Comparison of ENCODE assay signal across 15 cellular contexts in the genomic region with DNA sequence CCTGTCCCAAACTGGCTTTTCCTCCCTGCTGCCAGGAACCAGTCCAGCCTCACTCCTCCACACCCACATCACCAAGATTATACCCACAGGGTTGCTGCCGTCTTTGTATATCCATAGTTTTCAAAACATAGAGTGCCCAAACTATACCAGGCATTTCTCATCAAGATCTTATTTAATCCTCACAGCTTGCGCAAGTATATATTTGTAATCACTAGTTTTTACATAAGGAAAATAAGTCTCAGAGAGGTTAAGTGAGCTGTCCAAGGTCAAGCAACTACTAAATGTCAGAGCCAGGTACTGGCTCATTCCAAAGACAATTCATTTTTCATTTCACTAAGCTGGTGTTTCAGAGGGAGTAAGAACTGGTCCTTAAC. TPM values are rescaled to one million over a fixed set of nuclear protein-coding genes. Genes with fewer than 3 reads are reported as not detected.
A peak's percentile ranks its signal among the peaks of the same experiment; 100 is the strongest.
DNase-seq lines count a peak whose midpoint lies in the region; ATAC-seq and TF ChIP-seq lines count a peak whose summit lies in the region.
"Had no signal": no experiment of that assay in that cellular context is flagged by ENCODE, and none has a peak within 500 bp of the region (broad histone marks: within the 10 kb centered on the region; RNA-seq: fewer than 3 reads in every experiment).

No MANE protein-coding gene starts in this region.

- H3K27ac Mint-ChIP-seq in activated T-cell treated with anti-CD3 and anti-CD28 coated beads, Interleukin-2, amount 50 U/mL, for 72 hours, result no peak overlapping the region

- no peak overlapping the region for H2BK20ac ChIP-seq in IMR-90 (ENCODE audit: low read depth, low read length)

- CTCF ChIA-PET in IMR-90 (lab: Yijun Ruan, JAX), result no interaction called here

- no peak overlapping the region for H3K14ac ChIP-seq in IMR-90 (replicated peaks; ENCODE audit: low read depth, low read length)

- H3K9me1 ChIP-seq in IMR-90 (ENCODE audit: insufficient read depth, low read length), result 0 out of 2 replicates have a peak, but pooled peaks cover 7% of the 10 kb centered on the region

- no peak overlapping the region for H4K91ac ChIP-seq in IMR-90 (ENCODE audit: insufficient read depth, low read depth, low read length)

- H3K4ac ChIP-seq in IMR-90 (ENCODE audit: low read depth, low read length), result no peak overlapping the region

- no peak overlapping the region for H3K4me3 ChIP-seq in IMR-90 (ENCODE audit: insufficient read depth, low read depth, low read length)
- no peak overlapping the region for H3K4me3 ChIP-seq in breast epithelium
- no peak overlapping the region for H3K4me3 ChIP-seq in skin epidermis
- H3K4me3 ChIP-seq: GM12878, K562, SK-N-MC had no signal

- no peak overlapping the region for H2AK9ac ChIP-seq in IMR-90 (replicated peaks; ENCODE audit: low read depth, low read length, poor library complexity)

- dilution Hi-C loops in IMR-90 (cut with HindIII; ENCODE audit: low sequenced_read_pairs, unreplicated experiment), result no loop called here

- peaks cover 4% of the 10 kb centered on the region for H3K27me3 ChIP-seq in IMR-90 (ENCODE audit: control insufficient read depth, insufficient read depth, low read length)
- H3K27me3 ChIP-seq in breast epithelium, result no peaks in the 10 kb centered on the region

- H2BK120ac ChIP-seq in IMR-90 (ENCODE audit: low read depth, low read length), result no peak overlapping the region

- H4K5ac ChIP-seq in IMR-90 (ENCODE audit: low read depth, low read length), result no peak overlapping the region

- peaks cover 8% of the 10 kb centered on the region for H3K27me3 Mint-ChIP-seq in activated T-cell treated with anti-CD3 and anti-CD28 coated beads, Interleukin-2, amount 50 U/mL, for 72 hours (ENCODE audit: low read depth)

- no peak overlapping the region for H3K56ac ChIP-seq in IMR-90 (ENCODE audit: extremely low read depth, insufficient read depth, low read length)

- TF ChIP-seq POLR2A in IMR-90 (IDR thresholded peaks at IDR 0.05; ENCODE audit: low read depth, low read length), result no peak
- TF ChIP-seq POLR2A in breast epithelium (IDR thresholded peaks at IDR 0.05), result no peak

- H3K27ac ChIP-seq in IMR-90 (ENCODE audit: insufficient read depth, low read length) (no peak overlapping the region), breast epithelium (peak overlapping the region; percentile 12 to 36), skin epidermis (peak overlapping the region in 12 of 21 experiments; percentile 11 to 82 (median 44))
- H3K27ac ChIP-seq: SK-N-MC had no signal

- no peak overlapping the region for H4K8ac ChIP-seq in IMR-90 (ENCODE audit: low read depth in 2 of 2, low read length in 2 of 2)

- no peak overlapping the region for H3K23ac ChIP-seq in IMR-90 (ENCODE audit: low read depth, low read length)

- H3K18ac ChIP-seq in IMR-90 (ENCODE audit: low read depth, low read length), result no peak overlapping the region

- H3K4me1 Mint-ChIP-seq in activated T-cell treated with anti-CD3 and anti-CD28 coated beads, Interleukin-2, amount 50 U/mL, for 72 hours (ENCODE audit: low read depth), result no peaks in the 10 kb centered on the region

- H3K9me3 Mint-ChIP-seq in activated T-cell treated with anti-CD3 and anti-CD28 coated beads, Interleukin-2, amount 50 U/mL, for 72 hours, result peaks cover 9 to 10% of the 10 kb centered on the region in 2 donors

- TF ChIP-seq CTCF in IMR-90 (conservative IDR thresholded peaks at IDR 0.05; ENCODE audit: low read depth, low read length) (no peak), breast epithelium (IDR thresholded peaks at IDR 0.05) (no peak)

- H2AK5ac ChIP-seq in IMR-90 (ENCODE audit: low read depth, low read length), result no peak overlapping the region

- no peaks in the 10 kb centered on the region for H3K36me3 ChIP-seq in IMR-90 (ENCODE audit: control insufficient read depth, insufficient read depth, low read length)
- H3K36me3 ChIP-seq in breast epithelium, result no peaks in the 10 kb centered on the region

- in situ Hi-C loops in IMR-90 (cut with MboI; ENCODE audit: low sequenced_read_pairs), result loop anchor here (25.0 kb wide), 1 partner anchor 391 kb away; no protein-coding TSS in a partner anchor

- no peak overlapping the region for H3K4me2 ChIP-seq in IMR-90 (ENCODE audit: low read depth, low read length)

- peaks cover 10% of the 10 kb centered on the region for H3K4me1 ChIP-seq in IMR-90 (ENCODE audit: control insufficient read depth, insufficient read depth, low read length)
- no peaks in the 10 kb centered on the region for H3K4me1 ChIP-seq in breast epithelium

- no peak for TF ChIP-seq RAD21 in IMR-90 (IDR thresholded peaks at IDR 0.05; ENCODE audit: low read length)

- H3K9me3 ChIP-seq in IMR-90 (ENCODE audit: control insufficient read depth, insufficient read depth, low read length) (no peaks in the 10 kb centered on the region), breast epithelium (peaks cover 3 to 9% of the 10 kb centered on the region in 2 donors)

- H2BK5ac ChIP-seq in IMR-90 (ENCODE audit: low read depth, low read length, poor library complexity, severe bottlenecking), result no peak overlapping the region

- no peak overlapping the region for H3K4me3 Mint-ChIP-seq in activated T-cell treated with anti-CD3 and anti-CD28 coated beads, Interleukin-2, amount 50 U/mL, for 72 hours

- H3K9ac ChIP-seq in IMR-90 (ENCODE audit: low read depth, low read length), result no peak overlapping the region

- intact Hi-C loops in IMR-90 (cut with micrococcal nuclease), result no loop called here
- intact Hi-C loops in breast epithelium (cut with DNase I; ENCODE audit: low total_unique reads), result no loop called here

- ATAC-seq in IMR-90 (ENCODE audit: low read depth) (peak; percentile 18), GM21825 (IDR thresholded peaks at IDR 0.05; ENCODE audit: unreplicated experiment) (no peak)
- no peak for ATAC-seq in activated T-cell treated with anti-CD3 and anti-CD28 coated beads, Interleukin-2, amount 50 U/mL, for 72 hours (replicated peaks in 1 of 2)
- ATAC-seq: GM12878, K562 had no signal

- no peaks in the 10 kb centered on the region for H4K20me1 ChIP-seq in IMR-90 (ENCODE audit: insufficient read depth, low read length)

- no TSS peak for BruUV-seq in IMR-90 (replicated peaks; lab: Mats Ljungman, UMichigan)

- peaks cover 7 to 10% of the 10 kb centered on the region in 2 donors for H3K36me3 Mint-ChIP-seq in activated T-cell treated with anti-CD3 and anti-CD28 coated beads, Interleukin-2, amount 50 U/mL, for 72 hours (ENCODE audit: insufficient read depth in 2 of 2)

- WGBS in IMR-90 (ENCODE audit: extremely low coverage in 2 of 2, insufficient read length in 1 of 2), 2 experiments, result no CpG with 5 or more reads among the region's 2 CpGs

- no peak overlapping the region for H2AFZ ChIP-seq in IMR-90 (replicated peaks; ENCODE audit: low read length, poor library complexity)

- DNase-seq in IMR-90 (no peak), breast epithelium (ENCODE audit: low spot score in 2 of 2) (no peak), iris pigment epithelial cell (ENCODE audit: low read depth) (peak; percentile 36), HuH-7 (ENCODE audit: low spot score) (no peak)
- DNase-seq in activated T-cell treated with anti-CD3 and anti-CD28 coated beads, Interleukin-2, amount 50 U/mL, for 72 hours, result no peak
- DNase-seq: AML-193; NCI-H1436 treated with DMSO at 0.1 percent for 48 hours; NCI-H345; NCI-H526 treated with DMSO at 0.1 percent for 48 hours; NK-92 treated with Interleukin-12 subunit alpha and Interleukin-12 subunit beta, amount 100 ng/mL, for 24 hours had no signal

- no peak overlapping the region for H2BK15ac ChIP-seq in IMR-90 (ENCODE audit: low read depth, low read length)

- H3K79me1 ChIP-seq in IMR-90 (ENCODE audit: low read depth in 1 of 2, low read length in 2 of 2), result no peaks in the 10 kb centered on the region

- POLR2A ChIA-PET in IMR-90 (lab: Charles Lee; ENCODE audit: unreplicated experiment), result no interaction called here

TF ChIP-seq in IMR-90, 13 proteins besides CTCF, POLR2A, EP300 and RAD21:
- TF ChIP-seq, protein P1, sequence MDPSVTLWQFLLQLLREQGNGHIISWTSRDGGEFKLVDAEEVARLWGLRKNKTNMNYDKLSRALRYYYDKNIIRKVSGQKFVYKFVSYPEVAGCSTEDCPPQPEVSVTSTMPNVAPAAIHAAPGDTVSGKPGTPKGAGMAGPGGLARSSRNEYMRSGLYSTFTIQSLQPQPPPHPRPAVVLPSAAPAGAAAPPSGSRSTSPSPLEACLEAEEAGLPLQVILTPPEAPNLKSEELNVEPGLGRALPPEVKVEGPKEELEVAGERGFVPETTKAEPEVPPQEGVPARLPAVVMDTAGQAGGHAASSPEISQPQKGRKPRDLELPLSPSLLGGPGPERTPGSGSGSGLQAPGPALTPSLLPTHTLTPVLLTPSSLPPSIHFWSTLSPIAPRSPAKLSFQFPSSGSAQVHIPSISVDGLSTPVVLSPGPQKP (IDR thresholded peaks at IDR 0.05; ENCODE audit: borderline replicate concordance, low read depth, low read length), result no peak
- peak; percentile 72 for TF ChIP-seq CEBPB (IDR thresholded peaks at IDR 0.05; ENCODE audit: low read depth, low read length)
TF ChIP-seq in IMR-90: peak in this region for 1.

RNA-seq across cellular contexts. Expression of a gene that starts 34.9 kb away (rescaled TPM):
- 5.3 and 5.7 TPM in 2 replicates for total RNA-seq in IMR-90 (2012; rRNA removed)
- 12.9 and 14.2 TPM in 2 replicates for polyA plus RNA-seq in IMR-90 (2012; rRNA removed)
- 14.6 and 19.8 TPM in 2 replicates for polyA plus RNA-seq in IMR-90 (2012; cell fraction: cytosol; rRNA removed)
- 21.2 and 50.4 TPM in 2 replicates for polyA plus RNA-seq in IMR-90 (2012; cell fraction: nucleus; rRNA removed; ENCODE audit: low replicate concordance)
- total RNA-seq in breast epithelium, result 10 to 100 TPM; 11.7 to 16.0 (median 15.7) TPM
- 10 to 100 TPM; 16.9 to 23.9 TPM for total RNA-seq in activated T-cell treated with anti-CD3 and anti-CD28 coated beads, Interleukin-2, amount 50 U/mL, for 72 hours

RNA-seq across cellular contexts. Expression of a gene that starts 39.5 kb away (rescaled TPM):
- total RNA-seq in IMR-90 (2012; rRNA removed), result 2.8 and 3.0 TPM in 2 replicates
- polyA plus RNA-seq in IMR-90 (2012; rRNA removed), result 11.1 and 12.8 TPM in 2 replicates
- polyA plus RNA-seq in IMR-90 (2012; cell fraction: cytosol; rRNA removed), result 4.8 and 18.3 TPM in 2 replicates
- polyA plus RNA-seq in IMR-90 (2012; cell fraction: nucleus; rRNA removed; ENCODE audit: low replicate concordance), result 25.0 and 36.8 TPM in 2 replicates
- 10 to 100 TPM in 1 of 3 donors, 1 to 10 TPM in 2; 4.3 to 10.8 (median 7.2) TPM for total RNA-seq in breast epithelium
- 1 to 10 TPM; 4.1 to 8.1 TPM for total RNA-seq in activated T-cell treated with anti-CD3 and anti-CD28 coated beads, Interleukin-2, amount 50 U/mL, for 72 hours
